Comparison of ENCODE assay signal across 15 cellular contexts in genomic region chr2:225399509-225399908, GRCh38. TPM values are rescaled to one million over a fixed set of nuclear protein-coding genes. Genes with fewer than 3 reads are reported as not detected.
DNase-seq lines count a peak whose midpoint lies in the region; ATAC-seq, FAIRE-seq and TF ChIP-seq lines count a peak whose summit lies in the region.
"Had no signal": no experiment of that assay in that cellular context is flagged by ENCODE, and none has a peak within 500 bp of the region (broad histone marks: within the 10 kb centered on the region; RNA-seq: fewer than 3 reads in every experiment).

NYAP2 (plus strand) TSS chr2:225399710; CDS start chr2:225408881, 9,171 bp downstream.

- no peak within 1 kb of the TSS for H4K91ac ChIP-seq in trophoblast cell (ENCODE audit: low read depth, low read length)

- TF ChIP-seq CTCF in D721Med (IDR thresholded peaks at IDR 0.05; ENCODE audit: insufficient read depth, missing control alignments) (no peak), psoas muscle (IDR thresholded peaks at IDR 0.05) (no peak)

- no peak for ATAC-seq in psoas muscle
- ATAC-seq: activated CD8-positive, alpha-beta memory T cell treated with anti-CD3 and anti-CD28 coated beads, Interleukin-2, amount 10 ng/mL, durations not matched to agents 7 days and 5 days; left colon; natural killer cell; Panc1; upper lobe of right lung had no signal

- H3K23ac ChIP-seq in trophoblast cell (ENCODE audit: low read length) = no peak within 1 kb of the TSS

- H3K4me3 ChIP-seq in psoas muscle = no peak within 1 kb of the TSS
- H3K4me3 ChIP-seq in trophoblast cell (ENCODE audit: low read depth, low read length) = no peak within 1 kb of the TSS
- H3K4me3 ChIP-seq: upper lobe of right lung had no signal

- no peak within 1 kb of the TSS for H4K8ac ChIP-seq in trophoblast cell (ENCODE audit: low read depth, low read length)

- no peak within 1 kb of the TSS for H3K18ac ChIP-seq in trophoblast cell (ENCODE audit: low read length)

- H3K36me3 ChIP-seq in psoas muscle (ENCODE audit: insufficient read depth in 1 of 2, low read depth in 1 of 2) (no peaks in the 10 kb centered on the region), trophoblast cell (ENCODE audit: control insufficient read depth in 1 of 2, insufficient read depth in 2 of 2, low read length in 2 of 2) (no peaks in the 10 kb centered on the region)
- H3K36me3 ChIP-seq: upper lobe of right lung had no signal

- no peak within 1 kb of the TSS for H2BK12ac ChIP-seq in trophoblast cell (ENCODE audit: low read length)

- no peak within 1 kb of the TSS for H2AK5ac ChIP-seq in trophoblast cell (ENCODE audit: low read length)

- H3K4ac ChIP-seq in trophoblast cell (ENCODE audit: low read depth, low read length) = no peak within 1 kb of the TSS

- no peaks in the 10 kb centered on the region for H3K79me2 ChIP-seq in trophoblast cell (ENCODE audit: control insufficient read depth, insufficient read depth, low read length, poor library complexity)

- H3K27me3 ChIP-seq in psoas muscle (ENCODE audit: insufficient read depth in 3 of 3, low read length in 2 of 3) (no peaks in the 10 kb centered on the region), trophoblast cell (ENCODE audit: insufficient read depth, low read length) (no peaks in the 10 kb centered on the region)

- intact Hi-C loops in head of caudate nucleus (cut with DNase I) (no loop called here), psoas muscle (cut with DNase I) (no loop called here)

- H3K9me3 ChIP-seq in psoas muscle = no peaks in the 10 kb centered on the region
- no peaks in the 10 kb centered on the region for H3K9me3 ChIP-seq in trophoblast cell (ENCODE audit: insufficient read depth, low read depth, low read length)
- H3K9me3 ChIP-seq: upper lobe of right lung had no signal

- no peak within 1 kb of the TSS for H3K9ac ChIP-seq in trophoblast cell (ENCODE audit: low read length)

- no peak within 1 kb of the TSS for H2AFZ ChIP-seq in trophoblast cell (ENCODE audit: insufficient read depth, low read length, poor library complexity)

- no peaks in the 10 kb centered on the region for H3K79me1 ChIP-seq in trophoblast cell (ENCODE audit: low read length)

- H3K27ac ChIP-seq in psoas muscle = no peak within 1 kb of the TSS
- no peak within 1 kb of the TSS for H3K27ac ChIP-seq in trophoblast cell (ENCODE audit: low read depth, low read length)
- H3K27ac ChIP-seq: upper lobe of right lung had no signal

- H2BK5ac ChIP-seq in trophoblast cell (ENCODE audit: low read depth, low read length, poor library complexity) = no peak within 1 kb of the TSS

- H3K4me1 ChIP-seq in psoas muscle (no peaks in the 10 kb centered on the region), trophoblast cell (ENCODE audit: control insufficient read depth in 1 of 2, insufficient read depth in 2 of 2, low read length in 2 of 2) (no peaks in the 10 kb centered on the region)
- H3K4me1 ChIP-seq: upper lobe of right lung had no signal

- H2BK120ac ChIP-seq in trophoblast cell (ENCODE audit: insufficient read depth, low read length, poor library complexity) = no peak within 1 kb of the TSS

- no peak within 1 kb of the TSS for H3K4me2 ChIP-seq in trophoblast cell (ENCODE audit: low read length)

- H4K12ac ChIP-seq in trophoblast cell (ENCODE audit: low read depth, low read length) = no peak within 1 kb of the TSS

- WGBS in psoas muscle, 3 donors = 34 to 41% (median 37%) methylated on average over 5 of the region's 5 CpGs
- WGBS in trophoblast cell (ENCODE audit: extremely low coverage, insufficient coverage, insufficient read length) = no CpG with 5 or more reads among the region's 5 CpGs

- peak; percentile 71 for FAIRE-seq in D721Med (lab: Jason Lieb, UNC)

- H3K14ac ChIP-seq in trophoblast cell (ENCODE audit: low read length) = no peak within 1 kb of the TSS

- no peak for DNase-seq in D721Med (ENCODE audit: insufficient read length, low spot score)
- DNase-seq in NCI-H146 treated with DMSO at 0.1 percent for 48 hours (lab: John Stamatoyannopoulos, UW; ENCODE audit: unreplicated experiment) = peak; percentile 63
- DNase-seq in NCI-H69 (lab: John Stamatoyannopoulos, UW) = peak; percentile 94
- DNase-seq in head of caudate nucleus = peak in 39 of 42 donors; percentile 12 to 82 (median 48)
- DNase-seq in psoas muscle = no peak
- DNase-seq in GM19238 (ENCODE audit: insufficient read length, low spot score) = no peak
- DNase-seq in iPS-NIHi11 (ENCODE audit: low spot score) = no peak
- DNase-seq in trophoblast cell = no peak
- DNase-seq: activated CD8-positive, alpha-beta memory T cell treated with anti-CD3 and anti-CD28 coated beads, Interleukin-2, amount 10 ng/mL, durations not matched to agents 7 days and 5 days; left colon; natural killer cell; upper lobe of right lung had no signal

RNA-seq across cellular contexts. Expression of gene NYAP2, which starts in this region (rescaled TPM):
- total RNA-seq in psoas muscle = 1 to 10 TPM in 2 of 4 donors, under 1 TPM in 2; 0.56 to 5.0 (median 2.3) TPM
- under 1 TPM; 0.03 to 0.96 (median 0.90) TPM for polyA plus RNA-seq in psoas muscle
- 0.01 TPM in 2 replicates for polyA plus RNA-seq in trophoblast cell (2013)
- total RNA-seq: activated CD8-positive, alpha-beta memory T cell treated with anti-CD3 and anti-CD28 coated beads, Interleukin-2, amount 10 ng/mL, durations not matched to agents 7 days and 5 days; dermis blood vessel endothelial cell; fibroblast of villous mesenchyme; left colon had no signal

Comparison
In these comparisons a context has a peak if more than half of its experiments do, and no peak if none do; other contexts are left out.
1. DNase-seq: peak in NCI-H146 treated with DMSO at 0.1 percent for 48 hours (single experiment), NCI-H69 (single experiment) and head of caudate nucleus (39 of 42); none in D721Med (single experiment), psoas muscle (0 of 2), GM19238 (single experiment), iPS-NIHi11 (single experiment) and trophoblast cell (0 of 2).